Comparison of ENCODE assay signal across 7 cellular contexts in genomic region chr13:91526543-91527033, GRCh38.
"Had no signal": no experiment of that assay in that cellular context is flagged by ENCODE, and none has a peak within 500 bp of the region (broad histone marks: within the 10 kb centered on the region; RNA-seq: fewer than 3 reads in every experiment).

No MANE protein-coding gene starts in this region.

- H3K27ac Mint-ChIP-seq: IgD-negative memory B cell had no signal

- H3K27ac ChIP-seq: HL-60 had no signal

- H3K4me1 Mint-ChIP-seq: IgD-negative memory B cell had no signal

- H3K27me3 Mint-ChIP-seq: IgD-negative memory B cell had no signal

- H3K4me3 Mint-ChIP-seq: IgD-negative memory B cell had no signal

- H3K36me3 Mint-ChIP-seq: IgD-negative memory B cell had no signal

- FAIRE-seq: HepG2, HTR-8/SVneo had no signal

- DNase-seq: IMR-90, KBM-7, KG1 had no signal

- ATAC-seq: HepG2 had no signal
